8 cellular contexts compared by ENCODE assay signal in genomic region chr7:1666779-1667565, GRCh38. TPM values are rescaled to one million over a fixed set of nuclear protein-coding genes. Genes with fewer than 3 reads are reported as not detected.
A peak's percentile ranks its signal among the peaks of the same experiment; 100 is the strongest.
DNase-seq lines count a peak whose midpoint lies in the region; ATAC-seq and TF ChIP-seq lines count a peak whose summit lies in the region.

No MANE protein-coding gene starts in this region.

- CTCF ChIA-PET in Caco-2 (lab: Charles Lee) (interaction anchor here (1.1 kb wide), 1 partner anchor 92 kb away, joined by 3 read pairs; no protein-coding TSS in a partner anchor), SK-N-SH (lab: Yijun Ruan, JAX) (interaction anchor here (0.9 to 1.7 kb wide), 12 partner anchors 17 to 575 kb away, joined by 3 to 5 read pairs (median 3); partner anchors contain the start of genes MRM2 and NUDT1)

- H3K9me2 ChIP-seq in SK-N-SH: no peaks in the 10 kb centered on the region

- no peak for TF ChIP-seq CTCF in Caco-2 (IDR thresholded peaks at IDR 0.05; ENCODE audit: insufficient read depth in 1 of 2, low read depth in 1 of 2, low read length in 1 of 2, severe bottlenecking in 1 of 2, unreplicated experiment in 1 of 2)
- no peak for TF ChIP-seq CTCF in SK-N-SH (IDR thresholded peaks at IDR 0.05)
- TF ChIP-seq CTCF in prostate gland (IDR thresholded peaks at IDR 0.05): no peak

- peaks cover 13% of the 10 kb centered on the region for H3K27me3 Mint-ChIP-seq in Caco-2 (ENCODE audit: insufficient read depth, unreplicated experiment)

- H3K27me3 ChIP-seq in Caco-2 (replicated peaks; ENCODE audit: control insufficient read depth, insufficient read depth, low read length): peaks cover 6% of the 10 kb centered on the region
- H3K27me3 ChIP-seq in SK-N-SH (ENCODE audit: insufficient read depth): peaks cover 64% of the 10 kb centered on the region
- peaks cover 21% of the 10 kb centered on the region for H3K27me3 ChIP-seq in prostate gland (replicated peaks; ENCODE audit: insufficient read depth)

- no peaks in the 10 kb centered on the region for H3K79me2 ChIP-seq in SK-N-SH (ENCODE audit: insufficient read depth)

- peaks cover 32% of the 10 kb centered on the region for H3K4me1 ChIP-seq in Caco-2
- peaks cover 0 to 48% of the 10 kb centered on the region in 2 experiments; a peak in 1 of 4 replicates for H3K4me1 ChIP-seq in SK-N-SH (ENCODE audit: control insufficient read depth in 1 of 2, insufficient read depth in 2 of 2, low read depth in 1 of 2, low read length in 1 of 2)
- peaks cover 17% of the 10 kb centered on the region for H3K4me1 ChIP-seq in prostate gland (replicated peaks)

- POLR2A ChIA-PET in Caco-2 (lab: Charles Lee): no interaction called here
- POLR2A ChIA-PET in SK-N-SH (lab: Yijun Ruan, JAX): interaction anchor here (0.7 to 0.8 kb wide), 2 partner anchors 80 to 399 kb away, joined by 3 read pairs; no protein-coding TSS in a partner anchor

- intact Hi-C loops in Caco-2 (cut with micrococcal nuclease; ENCODE audit: unreplicated experiment) (no loop called here), Right ventricle myocardium inferior (cut with DNase I) (loop anchor here (5.0 kb wide), 1 partner anchor 75 kb away; no protein-coding TSS in a partner anchor), prostate gland (cut with DNase I) (loop anchor here (10.0 kb wide), 1 partner anchor 678 kb away; no protein-coding TSS in a partner anchor)

- no peaks in the 10 kb centered on the region for H3K36me3 Mint-ChIP-seq in Caco-2 (ENCODE audit: insufficient read depth, unreplicated experiment)

- BruUV-seq in Caco-2 (replicated peaks; lab: Mats Ljungman, UMichigan): no TSS peak

- 0 out of 2 replicates have a peak overlapping the region, but pooled peaks have one; percentile 22 for H2AFZ ChIP-seq in SK-N-SH (ENCODE audit: low read depth)

- H3K27ac Mint-ChIP-seq in Caco-2 (ENCODE audit: unreplicated experiment): no peak overlapping the region

- H3K9ac ChIP-seq in SK-N-SH: no peak overlapping the region

- no peaks in the 10 kb centered on the region for H3K36me3 ChIP-seq in Caco-2 (ENCODE audit: control insufficient read depth, insufficient read depth, low read length)
- no peaks in the 10 kb centered on the region for H3K36me3 ChIP-seq in SK-N-SH (replicated peaks in 1 of 2; ENCODE audit: control insufficient read depth in 1 of 2, insufficient read depth in 2 of 2, low read length in 1 of 2)
- H3K36me3 ChIP-seq in prostate gland: no peaks in the 10 kb centered on the region

- H3K4me1 Mint-ChIP-seq in Caco-2 (ENCODE audit: low read depth, unreplicated experiment): peaks cover 7% of the 10 kb centered on the region

- H3K9me3 Mint-ChIP-seq in Caco-2 (ENCODE audit: unreplicated experiment): no peaks in the 10 kb centered on the region

- peak overlapping the region; percentile 78 for H3K4me2 ChIP-seq in SK-N-SH

- H3K27ac ChIP-seq in SK-N-SH (ENCODE audit: low read depth in 2 of 2, low read length in 1 of 2) (peak overlapping the region in 1 of 2 experiments; percentile 91; a peak in 2 of 4 replicates), prostate gland (no peak overlapping the region)

- H3K4me3 ChIP-seq in Caco-2 (ENCODE audit: low read depth, low read length) (peak overlapping the region; percentile 19), SK-N-SH (ENCODE audit: low read depth in 2 of 2, low read length in 1 of 2) (peak overlapping the region; percentile 50 to 61), prostate gland (peak overlapping the region; percentile 14 to 31)

- peaks cover 17% of the 10 kb centered on the region; the same call in 1 of the 2 replicates for H4K20me1 ChIP-seq in SK-N-SH (ENCODE audit: insufficient read depth)

- H3K9me3 ChIP-seq in Caco-2 (no peaks in the 10 kb centered on the region), SK-N-SH (no peaks in the 10 kb centered on the region), prostate gland (no peaks in the 10 kb centered on the region)

- TF ChIP-seq EP300 in SK-N-SH (IDR thresholded peaks at IDR 0.05; ENCODE audit: borderline replicate concordance in 1 of 2, low read depth in 1 of 2, low read length in 1 of 2): no peak

- peaks cover 11% of the 10 kb centered on the region for H3F3A ChIP-seq in SK-N-SH (replicated peaks; ENCODE audit: insufficient read depth)

- no peak for TF ChIP-seq RAD21 in SK-N-SH (IDR thresholded peaks at IDR 0.05; ENCODE audit: low read length)

- DNase-seq in Caco-2: peak in 1 of 2 experiments; percentile 34
- DNase-seq in SK-N-SH: peak; percentile 86
- peak; percentile 76 for DNase-seq in Right ventricle myocardium inferior (ENCODE audit: missing footprints)
- DNase-seq in prostate gland (ENCODE audit: low spot score): no peak
- no peak for DNase-seq in glomerular visceral epithelial cell (ENCODE audit: extremely low spot score)

- H3K4me3 Mint-ChIP-seq in Caco-2 (ENCODE audit: unreplicated experiment): peak overlapping the region; percentile 70

- 2% methylated on average over 44 of the region's 79 CpGs for WGBS in SK-N-SH (ENCODE audit: low lambda C conversion rate)
- 1% methylated on average over 36 of the region's 79 CpGs for WGBS in prostate gland

- ATAC-seq in Right ventricle myocardium inferior (peak; percentile 21), GM19023 (IDR thresholded peaks at IDR 0.05; ENCODE audit: unreplicated experiment) (no peak), GM18873 (IDR thresholded peaks at IDR 0.05; ENCODE audit: low FRiP score, unreplicated experiment) (no peak), GM21528 (IDR thresholded peaks at IDR 0.05; ENCODE audit: low FRiP score, unreplicated experiment) (no peak)

- no peak for TF ChIP-seq POLR2A in prostate gland (IDR thresholded peaks at IDR 0.05)

TF ChIP-seq in SK-N-SH, 30 proteins besides CTCF, POLR2A, EP300 and RAD21:
- TF ChIP-seq EZH2phosphoT487 (IDR thresholded peaks at IDR 0.05; ENCODE audit: borderline replicate concordance, low read depth) (peak; percentile 57), GABPA (IDR thresholded peaks at IDR 0.05; ENCODE audit: low read depth) (no peak)

RNA-seq across cellular contexts. Expression of gene ELFN1, which starts 3.1 kb away (rescaled TPM):
- total RNA-seq in Caco-2 (2022): 2.3 TPM in 2 replicates
- polyA plus RNA-seq in SK-N-SH (2012; rRNA removed): 0.05 and 0.06 TPM in 2 replicates
- 0.01 and 0.03 TPM in 2 replicates for polyA plus RNA-seq in SK-N-SH (2012; cell fraction: cytosol; rRNA removed)
- polyA plus RNA-seq in SK-N-SH (2012; cell fraction: nucleus; rRNA removed): 0.01 and 0.05 TPM in 2 replicates
- total RNA-seq in Right ventricle myocardium inferior: 10.7 TPM
- 1 to 10 TPM; 2.0 to 3.0 TPM for total RNA-seq in prostate gland

Comparison
In these comparisons a context has a peak if more than half of its experiments do, and no peak if none do; other contexts are left out.
1. DNase-seq: peak in SK-N-SH (single experiment) and Right ventricle myocardium inferior (single experiment); none in prostate gland (single experiment) and glomerular visceral epithelial cell (single experiment).
2. Peak in every context shown above with its lines, with median percentiles within 50 percentile points of each other: H3K4me3 ChIP-seq.